In the genomic region with DNA sequence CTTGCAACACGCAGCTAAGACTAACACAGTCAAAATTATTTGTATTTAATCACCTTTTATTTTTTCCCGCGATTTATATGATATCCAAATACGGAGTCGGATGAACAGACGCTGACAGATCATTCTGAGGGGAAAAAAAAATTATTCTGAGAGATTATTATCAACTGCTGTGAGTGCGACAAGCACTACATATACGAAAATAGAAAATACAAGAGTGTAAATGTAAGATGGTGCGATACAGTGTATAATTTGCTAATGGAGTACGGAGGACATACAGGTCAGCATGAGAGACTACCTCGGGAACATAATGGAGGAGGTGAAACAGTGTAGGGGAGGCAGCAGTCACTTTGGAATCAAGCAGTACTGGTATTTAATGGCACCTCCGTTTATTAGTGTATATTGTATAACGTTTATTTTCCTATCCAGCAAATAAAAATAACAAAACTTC, we compare ENCODE assay signal across 8 cellular contexts. TPM values are rescaled to one million over a fixed set of nuclear protein-coding genes. Genes with fewer than 3 reads are reported as not detected.
DNase-seq lines count a peak whose midpoint lies in the region; ATAC-seq and TF ChIP-seq lines count a peak whose summit lies in the region.

No MANE protein-coding gene starts in this region.

- TF ChIP-seq CTCF in Calu3 (IDR thresholded peaks at IDR 0.05; ENCODE audit: unreplicated experiment) (no peak), LNCaP clone FGC (IDR thresholded peaks at IDR 0.05; ENCODE audit: control insufficient read depth, extremely low read depth, insufficient read depth) (no peak)

- H3K27me3 Mint-ChIP-seq in Calu3 (ENCODE audit: unreplicated experiment), result no peaks in the 10 kb centered on the region

- ATAC-seq in GM18517 (IDR thresholded peaks at IDR 0.05; ENCODE audit: unreplicated experiment) (no peak), HG03025 (IDR thresholded peaks at IDR 0.05; ENCODE audit: low FRiP score, unreplicated experiment) (no peak), esophagus mucosa (no peak)

- intact Hi-C loops in Calu3 (cut with micrococcal nuclease; ENCODE audit: unreplicated experiment), result loop anchor here (5.0 kb wide), 1 partner anchor 111 kb away; a partner anchor contains a TSS

- CTCF ChIA-PET in Calu3 (lab: Charles Lee), result interaction anchor here (0.9 to 1.0 kb wide), 2 partner anchors 17 to 22 kb away, joined by 3 to 4 read pairs; a partner anchor contains a TSS

- H3K4me1 ChIP-seq in mononuclear cell (ENCODE audit: insufficient read depth, low read length), result peaks cover 29% of the 10 kb centered on the region

- H3K9me3 ChIP-seq in mononuclear cell (ENCODE audit: low read depth, low read length), result no peaks in the 10 kb centered on the region

- peak overlapping the region; percentile 93 for H3K4me3 Mint-ChIP-seq in Calu3 (ENCODE audit: low read depth, unreplicated experiment)

- H3K27ac Mint-ChIP-seq in Calu3 (ENCODE audit: unreplicated experiment), result peak overlapping the region; percentile 86

- H3K27me3 ChIP-seq in mononuclear cell (ENCODE audit: insufficient read depth, low read length), result no peaks in the 10 kb centered on the region

- H3K9me3 Mint-ChIP-seq in Calu3 (ENCODE audit: low read depth, unreplicated experiment), result no peaks in the 10 kb centered on the region

- peak overlapping the region; percentile 53 for H3K27ac ChIP-seq in caudate nucleus (ENCODE audit: low read depth, low read length)

- H3K36me3 Mint-ChIP-seq in Calu3 (ENCODE audit: insufficient read depth, unreplicated experiment), result peaks cover 40% of the 10 kb centered on the region

- DNase-seq in Calu3 (no peak), LNCaP clone FGC (ENCODE audit: low read depth) (no peak), caudate nucleus (lab: John Stamatoyannopoulos, UW) (peak in 1 of 61 donors; percentile 6), mesenteric fat pad (ENCODE audit: low spot score) (no peak)

- H3K4me3 ChIP-seq in LNCaP clone FGC (ENCODE audit: low read depth, low read length) (peak overlapping the region; percentile 51), mononuclear cell (ENCODE audit: low read length) (peak overlapping the region; percentile 80)

- H3K4me1 Mint-ChIP-seq in Calu3 (ENCODE audit: low read depth, unreplicated experiment), result peaks cover 8% of the 10 kb centered on the region

- BruUV-seq in Calu3 (replicated peaks; lab: Mats Ljungman, UMichigan), result TSS peak; percentile 90

RNA-seq across cellular contexts. Expression of a gene that starts 2.8 kb away (rescaled TPM):
- total RNA-seq in Calu3 (2022) (16.3 and 16.4 TPM in 2 replicates), mononuclear cell (16.8 TPM), mesenteric fat pad (8.1 TPM), esophagus mucosa (12.0 TPM)

RNA-seq across cellular contexts. Expression of a gene that starts 21.5 kb away (rescaled TPM):
- total RNA-seq in Calu3 (2022) (21.0 and 21.7 TPM in 2 replicates), mononuclear cell (93.3 TPM), mesenteric fat pad (31.3 TPM), esophagus mucosa (24.6 TPM)
